In genomic region chr19:51323481-51323891, GRCh38 we compare ENCODE assay signal across 1 cellular context.
TF ChIP-seq lines count a peak whose summit lies in the region.

No MANE protein-coding gene starts in this region.

TF ChIP-seq in HEK293, 187 proteins besides CTCF, POLR2A, EP300 and RAD21 (continued from another document):
- TF ChIP-seq TSHZ1 (tag by site-specific recombination; IDR thresholded peaks at IDR 0.05; ENCODE audit: borderline replicate concordance) = no peak
